In genomic region chr7:45601094-45601493, GRCh38 we compare ENCODE assay signal across 1 cellular context.
TF ChIP-seq lines count a peak whose summit lies in the region.

No MANE protein-coding gene starts in this region.

TF ChIP-seq in HepG2, 621 proteins besides CTCF, POLR2A, EP300 and RAD21 (continued from another document):
- no peak for TF ChIP-seq ZFP82 (CRISPR knock-in tag; IDR thresholded peaks at IDR 0.05; ENCODE audit: borderline replicate concordance)
- no peak for TF ChIP-seq SMC3 (IDR thresholded peaks at IDR 0.05; ENCODE audit: low read length)
- no peak for TF ChIP-seq IRF2 (CRISPR knock-in tag; IDR thresholded peaks at IDR 0.05)
- TF ChIP-seq GPN1 (CRISPR knock-in tag; IDR thresholded peaks at IDR 0.05; ENCODE audit: borderline replicate concordance) = no peak
- no peak for TF ChIP-seq ZNF546 (CRISPR knock-in tag; conservative IDR thresholded peaks at IDR 0.05)
